Comparison of ENCODE assay signal across 1 cellular context in genomic region chr17:80837711-80838110, GRCh38.
TF ChIP-seq lines count a peak whose summit lies in the region.

No MANE protein-coding gene starts in this region.

TF ChIP-seq in H1, 55 proteins besides CTCF, POLR2A, EP300 and RAD21 (continued from another document):
- TF ChIP-seq HDAC2 (IDR thresholded peaks at IDR 0.05; ENCODE audit: borderline replicate concordance in 1 of 2, low read depth in 2 of 2, low read length in 2 of 2) = no peak
- no peak for TF ChIP-seq GTF2F1 (IDR thresholded peaks at IDR 0.05; ENCODE audit: borderline replicate concordance, low read depth, low read length)
- TF ChIP-seq, protein P1, sequence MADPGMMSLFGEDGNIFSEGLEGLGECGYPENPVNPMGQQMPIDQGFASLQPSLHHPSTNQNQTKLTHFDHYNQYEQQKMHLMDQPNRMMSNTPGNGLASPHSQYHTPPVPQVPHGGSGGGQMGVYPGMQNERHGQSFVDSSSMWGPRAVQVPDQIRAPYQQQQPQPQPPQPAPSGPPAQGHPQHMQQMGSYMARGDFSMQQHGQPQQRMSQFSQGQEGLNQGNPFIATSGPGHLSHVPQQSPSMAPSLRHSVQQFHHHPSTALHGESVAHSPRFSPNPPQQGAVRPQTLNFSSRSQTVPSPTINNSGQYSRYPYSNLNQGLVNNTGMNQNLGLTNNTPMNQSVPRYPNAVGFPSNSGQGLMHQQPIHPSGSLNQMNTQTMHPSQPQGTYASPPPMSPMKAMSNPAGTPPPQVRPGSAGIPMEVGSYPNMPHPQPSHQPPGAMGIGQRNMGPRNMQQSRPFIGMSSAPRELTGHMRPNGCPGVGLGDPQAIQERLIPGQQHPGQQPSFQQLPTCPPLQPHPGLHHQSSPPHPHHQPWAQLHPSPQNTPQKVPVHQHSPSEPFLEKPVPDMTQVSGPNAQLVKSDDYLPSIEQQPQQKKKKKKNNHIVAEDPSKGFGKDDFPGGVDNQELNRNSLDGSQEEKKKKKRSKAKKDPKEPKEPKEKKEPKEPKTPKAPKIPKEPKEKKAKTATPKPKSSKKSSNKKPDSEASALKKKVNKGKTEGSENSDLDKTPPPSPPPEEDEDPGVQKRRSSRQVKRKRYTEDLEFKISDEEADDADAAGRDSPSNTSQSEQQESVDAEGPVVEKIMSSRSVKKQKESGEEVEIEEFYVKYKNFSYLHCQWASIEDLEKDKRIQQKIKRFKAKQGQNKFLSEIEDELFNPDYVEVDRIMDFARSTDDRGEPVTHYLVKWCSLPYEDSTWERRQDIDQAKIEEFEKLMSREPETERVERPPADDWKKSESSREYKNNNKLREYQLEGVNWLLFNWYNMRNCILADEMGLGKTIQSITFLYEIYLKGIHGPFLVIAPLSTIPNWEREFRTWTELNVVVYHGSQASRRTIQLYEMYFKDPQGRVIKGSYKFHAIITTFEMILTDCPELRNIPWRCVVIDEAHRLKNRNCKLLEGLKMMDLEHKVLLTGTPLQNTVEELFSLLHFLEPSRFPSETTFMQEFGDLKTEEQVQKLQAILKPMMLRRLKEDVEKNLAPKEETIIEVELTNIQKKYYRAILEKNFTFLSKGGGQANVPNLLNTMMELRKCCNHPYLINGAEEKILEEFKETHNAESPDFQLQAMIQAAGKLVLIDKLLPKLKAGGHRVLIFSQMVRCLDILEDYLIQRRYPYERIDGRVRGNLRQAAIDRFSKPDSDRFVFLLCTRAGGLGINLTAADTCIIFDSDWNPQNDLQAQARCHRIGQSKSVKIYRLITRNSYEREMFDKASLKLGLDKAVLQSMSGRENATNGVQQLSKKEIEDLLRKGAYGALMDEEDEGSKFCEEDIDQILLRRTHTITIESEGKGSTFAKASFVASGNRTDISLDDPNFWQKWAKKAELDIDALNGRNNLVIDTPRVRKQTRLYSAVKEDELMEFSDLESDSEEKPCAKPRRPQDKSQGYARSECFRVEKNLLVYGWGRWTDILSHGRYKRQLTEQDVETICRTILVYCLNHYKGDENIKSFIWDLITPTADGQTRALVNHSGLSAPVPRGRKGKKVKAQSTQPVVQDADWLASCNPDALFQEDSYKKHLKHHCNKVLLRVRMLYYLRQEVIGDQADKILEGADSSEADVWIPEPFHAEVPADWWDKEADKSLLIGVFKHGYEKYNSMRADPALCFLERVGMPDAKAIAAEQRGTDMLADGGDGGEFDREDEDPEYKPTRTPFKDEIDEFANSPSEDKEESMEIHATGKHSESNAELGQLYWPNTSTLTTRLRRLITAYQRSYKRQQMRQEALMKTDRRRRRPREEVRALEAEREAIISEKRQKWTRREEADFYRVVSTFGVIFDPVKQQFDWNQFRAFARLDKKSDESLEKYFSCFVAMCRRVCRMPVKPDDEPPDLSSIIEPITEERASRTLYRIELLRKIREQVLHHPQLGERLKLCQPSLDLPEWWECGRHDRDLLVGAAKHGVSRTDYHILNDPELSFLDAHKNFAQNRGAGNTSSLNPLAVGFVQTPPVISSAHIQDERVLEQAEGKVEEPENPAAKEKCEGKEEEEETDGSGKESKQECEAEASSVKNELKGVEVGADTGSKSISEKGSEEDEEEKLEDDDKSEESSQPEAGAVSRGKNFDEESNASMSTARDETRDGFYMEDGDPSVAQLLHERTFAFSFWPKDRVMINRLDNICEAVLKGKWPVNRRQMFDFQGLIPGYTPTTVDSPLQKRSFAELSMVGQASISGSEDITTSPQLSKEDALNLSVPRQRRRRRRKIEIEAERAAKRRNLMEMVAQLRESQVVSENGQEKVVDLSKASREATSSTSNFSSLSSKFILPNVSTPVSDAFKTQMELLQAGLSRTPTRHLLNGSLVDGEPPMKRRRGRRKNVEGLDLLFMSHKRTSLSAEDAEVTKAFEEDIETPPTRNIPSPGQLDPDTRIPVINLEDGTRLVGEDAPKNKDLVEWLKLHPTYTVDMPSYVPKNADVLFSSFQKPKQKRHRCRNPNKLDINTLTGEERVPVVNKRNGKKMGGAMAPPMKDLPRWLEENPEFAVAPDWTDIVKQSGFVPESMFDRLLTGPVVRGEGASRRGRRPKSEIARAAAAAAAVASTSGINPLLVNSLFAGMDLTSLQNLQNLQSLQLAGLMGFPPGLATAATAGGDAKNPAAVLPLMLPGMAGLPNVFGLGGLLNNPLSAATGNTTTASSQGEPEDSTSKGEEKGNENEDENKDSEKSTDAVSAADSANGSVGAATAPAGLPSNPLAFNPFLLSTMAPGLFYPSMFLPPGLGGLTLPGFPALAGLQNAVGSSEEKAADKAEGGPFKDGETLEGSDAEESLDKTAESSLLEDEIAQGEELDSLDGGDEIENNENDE (IDR thresholded peaks at IDR 0.05; ENCODE audit: insufficient replicate concordance, low read length) = no peak
- TF ChIP-seq GABPA (IDR thresholded peaks at IDR 0.05; ENCODE audit: borderline replicate concordance, insufficient read depth, low read length) = no peak
- no peak for TF ChIP-seq NRF1 (IDR thresholded peaks at IDR 0.05; ENCODE audit: low read depth, low read length)
- no peak for TF ChIP-seq BRCA1 (IDR thresholded peaks at IDR 0.05; ENCODE audit: low read depth, low read length)
